8 cellular contexts compared by ENCODE assay signal in the genomic region with DNA sequence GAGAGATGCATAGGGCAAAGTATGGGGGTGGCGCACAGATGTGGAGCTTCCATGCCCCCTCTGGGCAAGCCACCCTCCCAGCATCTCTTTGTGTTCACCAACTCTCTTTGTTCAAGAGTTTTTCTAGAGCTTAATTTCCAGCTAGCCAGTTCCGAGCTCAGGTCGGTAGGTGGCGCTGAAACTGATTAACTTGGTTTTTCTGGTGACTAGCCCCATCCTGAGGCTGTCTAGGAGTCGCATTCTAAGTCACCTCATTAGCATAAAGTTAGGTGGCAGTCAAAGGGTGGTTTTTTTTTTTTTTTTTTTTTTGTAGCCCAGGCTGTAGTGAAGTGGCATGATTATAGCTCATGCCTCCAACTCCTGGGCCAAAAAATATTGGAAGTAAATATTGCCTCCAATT.
DNase-seq lines count a peak whose midpoint lies in the region; ATAC-seq and TF ChIP-seq lines count a peak whose summit lies in the region.

No MANE protein-coding gene starts in this region.

- H3K4me1 Mint-ChIP-seq in CD14-positive monocyte = no peaks in the 10 kb centered on the region
- H3K4me1 Mint-ChIP-seq in activated naive CD8-positive, alpha-beta T cell treated with anti-CD3 and anti-CD28 coated beads, Interleukin-2, amount 10 ng/mL, durations not matched to agents 7 days and 5 days = peaks cover 4% of the 10 kb centered on the region
- H3K4me1 Mint-ChIP-seq in nephron progenitor cell = peaks cover 53% of the 10 kb centered on the region
- peaks cover 0 to 5% (median 0%) of the 10 kb centered on the region in 3 donors for H3K4me1 Mint-ChIP-seq in T-cell

- H3K4me3 Mint-ChIP-seq in CD14-positive monocyte = no peak overlapping the region
- no peak overlapping the region for H3K4me3 Mint-ChIP-seq in activated naive CD8-positive, alpha-beta T cell treated with anti-CD3 and anti-CD28 coated beads, Interleukin-2, amount 10 ng/mL, durations not matched to agents 7 days and 5 days
- peak overlapping the region; percentile 53 for H3K4me3 Mint-ChIP-seq in nephron progenitor cell
- H3K4me3 Mint-ChIP-seq in T-cell = no peak overlapping the region

- POLR2A ChIA-PET in activated naive CD8-positive, alpha-beta T cell treated with anti-CD3 and anti-CD28 coated beads, Interleukin-2, amount 10 ng/mL, durations not matched to agents 7 days and 5 days (lab: Charles Lee) = no interaction called here
- POLR2A ChIA-PET in T-cell (lab: Charles Lee) = no interaction called here

- CTCF ChIA-PET in T-cell (lab: Charles Lee) = interaction anchor here (0.6 to 0.7 kb wide), 3 partner anchors 33 to 535 kb away, joined by 3 to 8 read pairs (median 3); no protein-coding TSS in a partner anchor

- intact Hi-C loops in CD14-positive monocyte (cut with micrococcal nuclease) = no loop called here

- H3K36me3 Mint-ChIP-seq in CD14-positive monocyte = no peaks in the 10 kb centered on the region
- no peaks in the 10 kb centered on the region for H3K36me3 Mint-ChIP-seq in activated naive CD8-positive, alpha-beta T cell treated with anti-CD3 and anti-CD28 coated beads, Interleukin-2, amount 10 ng/mL, durations not matched to agents 7 days and 5 days
- H3K36me3 Mint-ChIP-seq in nephron progenitor cell (ENCODE audit: low read depth) = peaks cover 5% of the 10 kb centered on the region
- H3K36me3 Mint-ChIP-seq in T-cell = no peaks in the 10 kb centered on the region

- H3K9me3 Mint-ChIP-seq in CD14-positive monocyte = peaks cover 0 to 5% (median 0%) of the 10 kb centered on the region in 7 donors
- no peaks in the 10 kb centered on the region for H3K9me3 Mint-ChIP-seq in activated naive CD8-positive, alpha-beta T cell treated with anti-CD3 and anti-CD28 coated beads, Interleukin-2, amount 10 ng/mL, durations not matched to agents 7 days and 5 days
- H3K9me3 Mint-ChIP-seq in nephron progenitor cell = peaks cover 15% of the 10 kb centered on the region
- peaks cover 0 to 3% (median 0%) of the 10 kb centered on the region in 3 donors for H3K9me3 Mint-ChIP-seq in T-cell

- no peak overlapping the region for H3K27ac Mint-ChIP-seq in CD14-positive monocyte
- no peak overlapping the region for H3K27ac Mint-ChIP-seq in activated naive CD8-positive, alpha-beta T cell treated with anti-CD3 and anti-CD28 coated beads, Interleukin-2, amount 10 ng/mL, durations not matched to agents 7 days and 5 days
- peak overlapping the region; percentile 93 for H3K27ac Mint-ChIP-seq in nephron progenitor cell
- H3K27ac Mint-ChIP-seq in T-cell = no peak overlapping the region

- TF ChIP-seq CTCF in CD14-positive monocyte (IDR thresholded peaks at IDR 0.05) (peak; percentile 42), nephron progenitor cell (IDR thresholded peaks at IDR 0.05) (peak; percentile 38)

- DNase-seq in CD14-positive monocyte (ENCODE audit: low spot score) = no peak
- peak; percentile 63 for DNase-seq in Jurkat, Clone E6-1 (ENCODE audit: low read depth, low spot score)
- peak; percentile 30 for DNase-seq in activated naive CD8-positive, alpha-beta T cell treated with anti-CD3 and anti-CD28 coated beads, Interleukin-2, amount 10 ng/mL, durations not matched to agents 7 days and 5 days
- DNase-seq in nephron progenitor cell = peak; percentile 38
- no peak for DNase-seq in pons (ENCODE audit: low spot score)
- no peak for DNase-seq in inferior parietal cortex (ENCODE audit: extremely low spot score)
- DNase-seq in T-cell = no peak

- peak; percentile 63 for ATAC-seq in GM19035 (IDR thresholded peaks at IDR 0.05; ENCODE audit: unreplicated experiment)
- ATAC-seq in activated naive CD8-positive, alpha-beta T cell treated with anti-CD3 and anti-CD28 coated beads, Interleukin-2, amount 10 ng/mL, durations not matched to agents 7 days and 5 days (ENCODE audit: low read depth) = no peak
- no peak for ATAC-seq in T-cell (replicated peaks in 1 of 4)

- no peak overlapping the region for H3K4me3 ChIP-seq in Jurkat, Clone E6-1 (ENCODE audit: low read length)

- H3K27me3 Mint-ChIP-seq in CD14-positive monocyte (ENCODE audit: low read depth in 3 of 3) = peaks cover 3 to 7% (median 6%) of the 10 kb centered on the region in 3 donors
- H3K27me3 Mint-ChIP-seq in activated naive CD8-positive, alpha-beta T cell treated with anti-CD3 and anti-CD28 coated beads, Interleukin-2, amount 10 ng/mL, durations not matched to agents 7 days and 5 days = peaks cover 17% of the 10 kb centered on the region
- H3K27me3 Mint-ChIP-seq in nephron progenitor cell (ENCODE audit: low read depth, poor library complexity) = peaks cover 2% of the 10 kb centered on the region
- H3K27me3 Mint-ChIP-seq in T-cell = peaks cover 7 to 9% of the 10 kb centered on the region in 2 donors

Comparison
In these comparisons a context has a peak if more than half of its experiments do, and no peak if none do; other contexts are left out.
1. DNase-seq: peak in Jurkat, Clone E6-1 (single experiment), activated naive CD8-positive, alpha-beta T cell treated with anti-CD3 and anti-CD28 coated beads, Interleukin-2, amount 10 ng/mL, durations not matched to agents 7 days and 5 days (single experiment) and nephron progenitor cell (single experiment); none in CD14-positive monocyte (single experiment), pons (single experiment), inferior parietal cortex (single experiment) and T-cell (0 of 34).